In genomic region chr6:24492475-24492874, GRCh38 we compare ENCODE assay signal across 13 cellular contexts. TPM values are rescaled to one million over a fixed set of nuclear protein-coding genes. Genes with fewer than 3 reads are reported as not detected.
DNase-seq lines count a peak whose midpoint lies in the region; ATAC-seq and TF ChIP-seq lines count a peak whose summit lies in the region.
"Had no signal": no experiment of that assay in that cellular context is flagged by ENCODE, and none has a peak within 500 bp of the region (broad histone marks: within the 10 kb centered on the region; RNA-seq: fewer than 3 reads in every experiment).

No MANE protein-coding gene starts in this region.

- TF ChIP-seq CTCF in A673 (conservative IDR thresholded peaks at IDR 0.05; ENCODE audit: low read depth, low read length) (peak; percentile 51), OCI-LY3 (IDR thresholded peaks at IDR 0.05; ENCODE audit: low read depth, low read length) (peak; percentile 40), fibroblast of pulmonary artery (IDR thresholded peaks at IDR 0.05; ENCODE audit: low read length, missing control alignments) (peak; percentile 40), spleen (IDR thresholded peaks at IDR 0.05 in 8 of 11, conservative IDR thresholded peaks at IDR 0.05 in 3 of 11) (peak in 5 of 11 experiments; percentile 10 to 26 (median 22))

- no peaks in the 10 kb centered on the region for H3K36me3 ChIP-seq in A673 (ENCODE audit: insufficient read depth, low read length, poor library complexity, severe bottlenecking)
- no peaks in the 10 kb centered on the region for H3K36me3 ChIP-seq in OCI-LY3 (replicated peaks; ENCODE audit: low read depth, low read length)
- peaks cover 0 to 9% (median 0%) of the 10 kb centered on the region in 6 donors for H3K36me3 ChIP-seq in spleen

- no TSS peak for BruUV-seq in A673 (replicated peaks; lab: Mats Ljungman, UMichigan)

- no peak overlapping the region for H3K4me2 ChIP-seq in OCI-LY3 (ENCODE audit: low read length)

- H4K20me1 ChIP-seq in OCI-LY3 (ENCODE audit: insufficient read depth, low read length), result no peaks in the 10 kb centered on the region

- H3K27me3 ChIP-seq in A673 (replicated peaks; ENCODE audit: insufficient read depth, low read depth, low read length, poor library complexity) (no peaks in the 10 kb centered on the region), OCI-LY3 (ENCODE audit: low read depth, low read length) (no peaks in the 10 kb centered on the region), spleen (replicated peaks in 1 of 7) (peaks cover 0 to 8% (median 0%) of the 10 kb centered on the region in 7 donors)

- no peak overlapping the region for H2AFZ ChIP-seq in OCI-LY3 (ENCODE audit: low read depth, low read length)

- in situ Hi-C loops in G401 (cut with HindIII; ENCODE audit: low sequenced_read_pairs), result no loop called here

- H3K9me3 ChIP-seq in A673 (ENCODE audit: low read depth, low read length, poor library complexity, severe bottlenecking), result no peaks in the 10 kb centered on the region
- no peaks in the 10 kb centered on the region for H3K9me3 ChIP-seq in OCI-LY3 (ENCODE audit: insufficient read depth, low read length)
- H3K9me3 ChIP-seq in spleen, result peaks cover 0 to 8% (median 4%) of the 10 kb centered on the region in 8 donors

- WGBS in spleen, 5 donors, result 74 to 91% (median 81%) methylated on average over 3 of the region's 3 CpGs

- no peak overlapping the region for H3K27ac ChIP-seq in A673 (ENCODE audit: low read depth, low read length, poor library complexity, severe bottlenecking)
- no peak overlapping the region for H3K27ac ChIP-seq in OCI-LY3 (ENCODE audit: low read length)
- H3K27ac ChIP-seq in spleen, result no peak overlapping the region
- H3K27ac ChIP-seq: RWPE1 had no signal

- no peak overlapping the region for H3K9ac ChIP-seq in OCI-LY3 (ENCODE audit: low read length)

- DNase-seq in A673 (ENCODE audit: low spot score) (peak; percentile 30), G401 (ENCODE audit: low spot score) (peak; percentile 17), fibroblast of pulmonary artery (ENCODE audit: low read depth) (peak; percentile 13), NCI-H2107 treated with DMSO at 0.1 percent for 48 hours (lab: John Stamatoyannopoulos, UW; ENCODE audit: unreplicated experiment) (no peak), spleen (no peak)
- DNase-seq: activated T-cell treated with anti-CD3 and anti-CD28 coated beads, Interleukin-2, amount 50 U/mL, for 48 hours; GF-D8; GOT3; mesenchymal stem cell had no signal

- no peak for TF ChIP-seq POLR2A in spleen (IDR thresholded peaks at IDR 0.05)

- POLR2A ChIA-PET in A673 (lab: Charles Lee; ENCODE audit: low non-redundant PET), result no interaction called here

- H3K4me1 ChIP-seq in A673 (ENCODE audit: insufficient read depth, low read length, poor library complexity, severe bottlenecking), result peaks cover 3% of the 10 kb centered on the region
- peaks cover 13% of the 10 kb centered on the region for H3K4me1 ChIP-seq in OCI-LY3 (ENCODE audit: low read length)
- H3K4me1 ChIP-seq in spleen, result peaks cover 9 to 31% (median 22%) of the 10 kb centered on the region in 6 donors

- H3K4me3 ChIP-seq in A673 (ENCODE audit: low read depth, low read length, poor library complexity, severe bottlenecking), result no peak overlapping the region
- no peak overlapping the region for H3K4me3 ChIP-seq in OCI-LY3 (ENCODE audit: low read length)
- no peak overlapping the region for H3K4me3 ChIP-seq in fibroblast of pulmonary artery (replicated peaks; ENCODE audit: low read depth, low read length)
- H3K4me3 ChIP-seq in spleen, result no peak overlapping the region

- CTCF ChIA-PET in A673 (lab: Charles Lee), result interaction anchor here (0.6 kb wide), 1 partner anchor 12 kb away, joined by 9 read pairs; no protein-coding TSS in a partner anchor

- ATAC-seq in GM21717 (IDR thresholded peaks at IDR 0.05; ENCODE audit: unreplicated experiment) (no peak), GM19351 (IDR thresholded peaks at IDR 0.05; ENCODE audit: unreplicated experiment) (no peak)

- no peaks in the 10 kb centered on the region for H3K79me2 ChIP-seq in OCI-LY3 (ENCODE audit: low read length)

- intact Hi-C loops in A673 (cut with micrococcal nuclease; ENCODE audit: unreplicated experiment), result no loop called here
- intact Hi-C loops in spleen (cut with DNase I; ENCODE audit: low total_unique reads), result no loop called here

RNA-seq across cellular contexts. Expression of gene ALDH5A1, which starts 2.3 kb away (rescaled TPM):
- total RNA-seq in A673 (2021) (4.1 and 7.3 TPM in 2 replicates), spleen (10 to 100 TPM in 5 of 7 donors, 1 to 10 TPM in 2; 7.7 to 16.6 (median 11.5) TPM)
- 6.1 and 8.6 TPM in 2 replicates for total RNA-seq in G401 (2014; rRNA removed; shearing (Covaris generic))
- polyA plus RNA-seq in spleen, result 1 to 10 TPM; 5.7 to 7.6 (median 6.7) TPM

RNA-seq across cellular contexts. Expression of gene GPLD1, which starts 3.1 kb away (rescaled TPM):
- 0.63 and 1.1 TPM in 2 replicates for total RNA-seq in A673 (2021)
- 0.71 and 7.4 TPM in 2 replicates for total RNA-seq in G401 (2014; rRNA removed; shearing (Covaris generic))
- 1 to 10 TPM; 1.7 to 4.3 (median 2.5) TPM for total RNA-seq in spleen
- under 1 TPM; 0.15 to 0.41 (median 0.32) TPM for polyA plus RNA-seq in spleen

Comparison
In these comparisons a context has a peak if more than half of its experiments do, and no peak if none do; other contexts are left out.
1. DNase-seq: peak in A673 (single experiment), G401 (single experiment) and fibroblast of pulmonary artery (single experiment); none in NCI-H2107 treated with DMSO at 0.1 percent for 48 hours (single experiment) and spleen (single experiment).